Comparison of ENCODE assay signal across 9 cellular contexts in genomic region chr19:38362076-38362945, GRCh38. TPM values are rescaled to one million over a fixed set of nuclear protein-coding genes. Genes with fewer than 3 reads are reported as not detected.
DNase-seq lines count a peak whose midpoint lies in the region; ATAC-seq, FAIRE-seq and TF ChIP-seq lines count a peak whose summit lies in the region.
"Had no signal": no experiment of that assay in that cellular context is flagged by ENCODE, and none has a peak within 500 bp of the region (broad histone marks: within the 10 kb centered on the region; RNA-seq: fewer than 3 reads in every experiment).

No MANE protein-coding gene starts in this region.

- TF ChIP-seq POLR2A in gastroesophageal sphincter (IDR thresholded peaks at IDR 0.05) = no peak
- TF ChIP-seq POLR2A in thyroid gland (IDR thresholded peaks at IDR 0.05) = no peak

- H3K27me3 ChIP-seq in gastroesophageal sphincter = peaks cover 74% of the 10 kb centered on the region
- H3K27me3 ChIP-seq in thyroid gland = no peaks in the 10 kb centered on the region

- no peak for TF ChIP-seq EP300 in gastroesophageal sphincter (IDR thresholded peaks at IDR 0.05)

- peaks cover 11% of the 10 kb centered on the region for H3K4me1 Mint-ChIP-seq in osteocyte (ENCODE audit: unreplicated experiment)

- H3K9me3 Mint-ChIP-seq in osteocyte (ENCODE audit: unreplicated experiment) = no peaks in the 10 kb centered on the region

- intact Hi-C loops in thyroid gland (cut with DNase I) = no loop called here

- H3K27ac ChIP-seq in gastroesophageal sphincter (peak overlapping the region in 3 of 4 donors; percentile 40 to 61 (median 54)), thyroid gland (peak overlapping the region in 1 of 3 donors; percentile 3)

- DNase-seq in HTR-8/SVneo (ENCODE audit: insufficient read length, low spot score) = peak; percentile 78
- peak; percentile 77 for DNase-seq in RPMI7951 (ENCODE audit: low read depth)
- peak; percentile 64 for DNase-seq in activated effector memory CD4-positive, alpha-beta T cell treated with Interleukin-2 at 50 U/mL for 16 hours
- peak; percentile 87 for DNase-seq in osteocyte (ENCODE audit: extremely low spot score, unreplicated experiment)
- peak; percentile 82 to 89 for DNase-seq in thyroid gland

- H3K9me3 ChIP-seq in ES-I3 (ENCODE audit: control insufficient read depth, insufficient read depth, low read length) = no peaks in the 10 kb centered on the region; the same call in 1 of the 2 replicates
- no peaks in the 10 kb centered on the region for H3K9me3 ChIP-seq in gastroesophageal sphincter
- H3K9me3 ChIP-seq in thyroid gland = no peaks in the 10 kb centered on the region

- H3K4me1 ChIP-seq in ES-I3 (ENCODE audit: insufficient read depth, low read length) (no peaks in the 10 kb centered on the region; the same call in 1 of the 2 replicates), gastroesophageal sphincter (peaks cover 0 to 22% (median 4%) of the 10 kb centered on the region in 3 donors), thyroid gland (peaks cover 8 to 10% of the 10 kb centered on the region in 2 donors)

- peak overlapping the region; percentile 53; the same call in 1 of the 2 replicates for H3K9ac ChIP-seq in ES-I3 (ENCODE audit: low read depth, low read length)

- TF ChIP-seq CTCF in gastroesophageal sphincter (IDR thresholded peaks at IDR 0.05) (no peak), osteocyte (IDR thresholded peaks at IDR 0.05) (no peak), thyroid gland (IDR thresholded peaks at IDR 0.05) (no peak)

- H3K4me3 ChIP-seq in gastroesophageal sphincter (peak overlapping the region; percentile 24 to 64), thyroid gland (replicated peaks in 1 of 3) (peak overlapping the region; percentile 4 to 47 (median 43))

- peaks cover 27% of the 10 kb centered on the region for H3K27me3 Mint-ChIP-seq in osteocyte (ENCODE audit: unreplicated experiment)

- ATAC-seq in gastroesophageal sphincter = peak; percentile 77
- ATAC-seq in HG03432 (IDR thresholded peaks at IDR 0.05; ENCODE audit: unreplicated experiment) = no peak

- no peaks in the 10 kb centered on the region for H3K36me3 Mint-ChIP-seq in osteocyte (ENCODE audit: unreplicated experiment)

- H3K36me3 ChIP-seq in ES-I3 (ENCODE audit: insufficient read depth, low read length) (no peaks in the 10 kb centered on the region), gastroesophageal sphincter (no peaks in the 10 kb centered on the region), thyroid gland (no peaks in the 10 kb centered on the region)

- WGBS in gastroesophageal sphincter (ENCODE audit: low coverage in 1 of 2), 2 donors = 4 to 5% methylated on average over 13 to 14 of the region's 68 CpGs
- WGBS in thyroid gland, 2 donors = 2 to 4% methylated on average over 24 to 58 of the region's 68 CpGs

- peak; percentile 80 for FAIRE-seq in HTR-8/SVneo (lab: Jason Lieb, UNC)
- FAIRE-seq: endometrium had no signal

- H3K27ac Mint-ChIP-seq in osteocyte (ENCODE audit: unreplicated experiment) = no peak overlapping the region

- H3K4me3 Mint-ChIP-seq in osteocyte (ENCODE audit: unreplicated experiment) = peak overlapping the region; percentile 78

RNA-seq across cellular contexts. Expression of gene PSMD8, which starts 12.1 kb away (rescaled TPM):
- total RNA-seq in RPMI7951 (2014; rRNA removed; shearing (Covaris generic)) = 478 and 533 TPM in 2 replicates
- total RNA-seq in gastroesophageal sphincter (100 to 1,000 TPM; 161 to 208 (median 171) TPM), osteocyte (162 and 166 TPM in 2 replicates), thyroid gland (100 to 1,000 TPM; 150 to 270 (median 243) TPM)

RNA-seq across cellular contexts. Expression of gene GGN, which starts 25.5 kb away (rescaled TPM):
- 0.36 TPM in 1 of 2 replicates, not detected in the other for total RNA-seq in RPMI7951 (2014; rRNA removed; shearing (Covaris generic))
- under 1 TPM in 1 of 4 donors, not detected in 3; 0.12 TPM for total RNA-seq in gastroesophageal sphincter
- 2.1 and 2.3 TPM in 2 replicates for total RNA-seq in osteocyte
- 1 to 10 TPM in 2 of 4 donors, under 1 TPM in 2; 0.63 to 3.0 (median 1.8) TPM for total RNA-seq in thyroid gland

RNA-seq across cellular contexts. Expression of gene SPRED3, which starts 26.2 kb away (rescaled TPM):
- total RNA-seq in RPMI7951 (2014; rRNA removed; shearing (Covaris generic)) = 0.72 and 0.78 TPM in 2 replicates
- under 1 TPM; 0.05 to 0.81 (median 0.33) TPM for total RNA-seq in gastroesophageal sphincter
- 5.9 and 6.0 TPM in 2 replicates for total RNA-seq in osteocyte
- total RNA-seq in thyroid gland = 1 to 10 TPM in 2 of 4 donors, under 1 TPM in 2; 0.44 to 7.1 (median 0.96) TPM

RNA-seq across cellular contexts. Expression of gene CATSPERG, which starts 26.7 kb away (rescaled TPM):
- 0.10 TPM in 1 of 2 replicates, not detected in the other for total RNA-seq in RPMI7951 (2014; rRNA removed; shearing (Covaris generic))
- 1 to 10 TPM in 3 of 4 donors, under 1 TPM in 1; 0.07 to 4.7 (median 2.6) TPM for total RNA-seq in gastroesophageal sphincter
- 6.8 and 7.2 TPM in 2 replicates for total RNA-seq in osteocyte
- total RNA-seq in thyroid gland = 10 to 100 TPM in 3 of 4 donors, 1 to 10 TPM in 1; 6.4 to 27.7 (median 13.3) TPM

RNA-seq across cellular contexts. Expression of gene FAM98C, which starts 40.6 kb away (rescaled TPM):
- 8.7 and 14.6 TPM in 2 replicates for total RNA-seq in RPMI7951 (2014; rRNA removed; shearing (Covaris generic))
- total RNA-seq in gastroesophageal sphincter (10 to 100 TPM in 2 of 4 donors, 1 to 10 TPM in 2; 8.7 to 27.1 (median 15.9) TPM), osteocyte (19.4 and 22.7 TPM in 2 replicates), thyroid gland (10 to 100 TPM; 22.1 to 36.5 (median 23.9) TPM)
